In the genomic region with DNA sequence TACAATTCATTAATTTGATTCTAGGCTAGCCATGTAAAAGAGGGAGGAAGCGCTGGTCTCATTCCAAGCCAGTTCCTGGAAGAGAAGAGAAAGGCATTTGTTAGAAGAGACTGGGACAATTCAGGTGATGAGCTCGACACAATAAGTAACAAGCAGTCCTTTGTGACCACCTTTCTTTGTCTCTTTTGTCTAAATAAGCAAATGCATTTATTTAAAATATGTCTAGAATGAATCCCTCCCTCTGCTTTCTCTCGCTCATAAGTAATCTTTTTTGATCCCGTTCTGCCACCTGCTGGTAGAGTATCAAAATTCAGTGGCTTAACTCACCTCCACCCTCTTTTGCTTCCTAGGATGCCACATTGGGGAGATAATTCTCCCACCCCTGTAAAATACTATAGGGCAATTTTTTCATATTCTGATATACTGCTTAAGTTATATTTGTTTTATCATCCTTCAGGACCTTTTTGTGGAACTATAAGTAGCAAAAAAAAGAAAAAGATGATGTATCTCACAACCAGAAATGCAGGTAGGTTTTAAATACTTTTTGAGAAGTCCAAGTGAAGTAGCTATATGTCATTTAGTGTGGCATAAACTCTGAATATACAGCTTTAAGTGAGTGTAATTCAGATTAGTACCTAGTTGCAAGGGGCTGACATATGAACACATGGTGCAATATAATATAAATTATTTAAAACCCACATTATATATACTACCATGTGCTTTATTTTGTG, we compare ENCODE assay signal across 8 cellular contexts.
DNase-seq lines count a peak whose midpoint lies in the region; ATAC-seq and TF ChIP-seq lines count a peak whose summit lies in the region.

No MANE protein-coding gene starts in this region.

- no peaks in the 10 kb centered on the region for H3K4me1 Mint-ChIP-seq in activated CD4-positive, alpha-beta T cell treated with anti-CD3 and anti-CD28 coated beads, Interleukin-2, amount 10 ng/mL, durations not matched to agents 7 days and 5 days

- H3K36me3 ChIP-seq in esophagus squamous epithelium, result no peaks in the 10 kb centered on the region

- DNase-seq in EL (peak; percentile 55), NCI-H460 (ENCODE audit: extremely low read depth, low read depth) (peak; percentile 53), esophagus squamous epithelium (lab: John Stamatoyannopoulos, UW) (no peak), omental fat pad (ENCODE audit: low spot score) (no peak)
- peak; percentile 66 for DNase-seq in activated CD4-positive, alpha-beta T cell treated with anti-CD3 and anti-CD28 coated beads, Interleukin-2, amount 10 ng/mL, durations not matched to agents 7 days and 5 days

- no peaks in the 10 kb centered on the region for H3K36me3 Mint-ChIP-seq in activated CD4-positive, alpha-beta T cell treated with anti-CD3 and anti-CD28 coated beads, Interleukin-2, amount 10 ng/mL, durations not matched to agents 7 days and 5 days (ENCODE audit: low read depth)

- CTCF ChIA-PET in activated CD4-positive, alpha-beta T cell treated with anti-CD3 and anti-CD28 coated beads, Interleukin-2, amount 10 ng/mL, durations not matched to agents 7 days and 5 days (lab: Charles Lee), result interaction anchor here (0.7 to 1.3 kb wide), 3 partner anchors 11 to 427 kb away, joined by 3 to 4 read pairs (median 3); no protein-coding TSS in a partner anchor

- no peak overlapping the region for H3K4me3 Mint-ChIP-seq in activated CD4-positive, alpha-beta T cell treated with anti-CD3 and anti-CD28 coated beads, Interleukin-2, amount 10 ng/mL, durations not matched to agents 7 days and 5 days

- POLR2A ChIA-PET in activated CD4-positive, alpha-beta T cell treated with anti-CD3 and anti-CD28 coated beads, Interleukin-2, amount 10 ng/mL, durations not matched to agents 7 days and 5 days (lab: Charles Lee), result no interaction called here

- H3K9me3 Mint-ChIP-seq in activated CD4-positive, alpha-beta T cell treated with anti-CD3 and anti-CD28 coated beads, Interleukin-2, amount 10 ng/mL, durations not matched to agents 7 days and 5 days, result no peaks in the 10 kb centered on the region

- no peak overlapping the region for H3K27ac Mint-ChIP-seq in activated CD4-positive, alpha-beta T cell treated with anti-CD3 and anti-CD28 coated beads, Interleukin-2, amount 10 ng/mL, durations not matched to agents 7 days and 5 days

- TF ChIP-seq CTCF in esophagus squamous epithelium (IDR thresholded peaks at IDR 0.05) (peak; percentile 30 to 68 (median 62)), omental fat pad (IDR thresholded peaks at IDR 0.05) (no peak)

- intact Hi-C loops in esophagus squamous epithelium (cut with DNase I), result loop anchor here (10.0 kb wide), 2 partner anchors 251 to 1091 kb away; no protein-coding TSS in a partner anchor

- H3K27me3 Mint-ChIP-seq in activated CD4-positive, alpha-beta T cell treated with anti-CD3 and anti-CD28 coated beads, Interleukin-2, amount 10 ng/mL, durations not matched to agents 7 days and 5 days, result no peaks in the 10 kb centered on the region

- H3K27me3 ChIP-seq in esophagus squamous epithelium, result no peaks in the 10 kb centered on the region

- no peak for TF ChIP-seq POLR2A in esophagus squamous epithelium (IDR thresholded peaks at IDR 0.05)

- H3K4me3 ChIP-seq in esophagus squamous epithelium, result no peak overlapping the region

- H3K9me3 ChIP-seq in esophagus squamous epithelium, result no peaks in the 10 kb centered on the region

- WGBS in esophagus squamous epithelium, 2 donors, result 28 to 30% methylated on average over 4 of the region's 4 CpGs

- no peak overlapping the region for H3K27ac ChIP-seq in esophagus squamous epithelium

- peak; percentile 63 for ATAC-seq in HG03139 (IDR thresholded peaks at IDR 0.05; ENCODE audit: unreplicated experiment)
- peak; percentile 32 for ATAC-seq in omental fat pad (ENCODE audit: low FRiP score)
- no peak for ATAC-seq in GM21360 (IDR thresholded peaks at IDR 0.05; ENCODE audit: unreplicated experiment)
- no peak for ATAC-seq in HG03025 (IDR thresholded peaks at IDR 0.05; ENCODE audit: low FRiP score, unreplicated experiment)

- H3K4me1 ChIP-seq in esophagus squamous epithelium, result peaks cover 0 to 5% (median 0%) of the 10 kb centered on the region in 3 donors

Comparison
In these comparisons a context has a peak if more than half of its experiments do, and no peak if none do; other contexts are left out.
1. DNase-seq: peak in EL (single experiment), NCI-H460 (single experiment) and activated CD4-positive, alpha-beta T cell treated with anti-CD3 and anti-CD28 coated beads, Interleukin-2, amount 10 ng/mL, durations not matched to agents 7 days and 5 days (single experiment); none in esophagus squamous epithelium (single experiment) and omental fat pad (single experiment).
2. ATAC-seq: peak in HG03139 (single experiment) and omental fat pad (single experiment); none in GM21360 (single experiment) and HG03025 (single experiment).
3. CTCF ChIP-seq: peak in esophagus squamous epithelium (6 of 6); none in omental fat pad (0 of 3).